8 cellular contexts compared by ENCODE assay signal in the genomic region with DNA sequence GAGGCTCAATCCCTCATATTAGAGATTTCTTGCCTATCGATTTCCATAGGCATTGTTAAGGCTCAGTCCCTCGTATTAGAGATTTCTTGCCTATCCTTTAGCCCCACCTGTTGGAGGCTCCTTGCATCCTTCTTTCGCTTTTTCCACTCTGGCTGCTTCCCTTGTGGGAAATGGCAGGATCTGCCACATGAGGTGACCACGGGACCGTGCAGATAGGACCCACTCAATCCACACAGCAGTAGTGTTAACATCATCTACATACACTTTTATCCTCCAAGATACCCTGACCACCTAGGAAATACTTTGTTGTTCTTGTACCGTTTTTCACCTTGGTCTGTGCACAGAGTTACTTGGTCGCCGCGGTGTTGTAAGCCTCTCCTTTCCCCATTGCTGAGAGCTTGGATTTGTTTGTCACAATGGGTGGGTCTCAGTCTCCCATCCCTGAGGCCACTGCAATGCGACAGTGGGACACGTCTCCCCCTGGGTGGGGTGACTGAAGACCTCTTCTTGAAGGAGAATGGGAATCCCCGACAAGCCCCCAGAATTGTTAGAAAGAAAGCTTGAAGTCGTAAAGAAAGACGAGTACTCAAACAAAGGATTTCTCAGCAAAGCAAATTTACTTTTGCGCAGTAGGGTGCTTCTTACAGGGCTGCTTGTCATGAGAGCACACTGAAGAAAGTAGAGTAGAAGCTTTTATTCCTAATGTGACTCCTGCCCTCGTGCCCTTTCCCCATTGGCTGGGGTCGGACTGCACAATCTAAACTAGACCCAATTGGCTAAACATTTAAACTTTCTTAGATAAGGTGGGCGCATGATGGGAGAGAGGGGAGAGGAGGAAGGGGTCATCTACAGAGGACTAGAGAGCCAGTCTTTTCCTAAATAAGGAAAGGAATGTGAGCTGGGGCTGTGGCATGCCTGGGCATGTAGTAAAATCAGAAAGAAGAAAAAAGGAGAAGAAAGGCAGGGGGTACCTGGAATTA. TPM values are rescaled to one million over a fixed set of nuclear protein-coding genes. Genes with fewer than 3 reads are reported as not detected.
DNase-seq lines count a peak whose midpoint lies in the region; ATAC-seq, FAIRE-seq and TF ChIP-seq lines count a peak whose summit lies in the region.

No MANE protein-coding gene starts in this region.

- CTCF ChIA-PET in activated naive CD4-positive, alpha-beta T cell treated with anti-CD3 and anti-CD28 coated beads, Interleukin-2, amount 10 ng/mL, durations not matched to agents 7 days and 5 days (lab: Charles Lee), result interaction anchor here (0.5 to 1.2 kb wide), 6 partner anchors 8 to 230 kb away, joined by 3 to 4 read pairs (median 3); no protein-coding TSS in a partner anchor
- CTCF ChIA-PET in Panc1 (lab: Charles Lee), result no interaction called here

- no peaks in the 10 kb centered on the region for H3K4me1 ChIP-seq in Panc1 (ENCODE audit: control insufficient read depth, insufficient read depth, low read length)

- no peaks in the 10 kb centered on the region for H3K9me3 Mint-ChIP-seq in activated naive CD4-positive, alpha-beta T cell treated with anti-CD3 and anti-CD28 coated beads, Interleukin-2, amount 10 ng/mL, durations not matched to agents 7 days and 5 days
- H3K9me3 Mint-ChIP-seq in activated naive CD4-positive, alpha-beta T cell treated with anti-CD3 and anti-CD28 coated beads, Interleukin-2, amount 50 U/mL, for 72 hours, result no peaks in the 10 kb centered on the region

- H3K4me3 ChIP-seq in Panc1 (ENCODE audit: low read depth in 2 of 2, low read length in 2 of 2) (no peak overlapping the region), fibroblast of the aortic adventitia (ENCODE audit: low read depth, low read length) (peak overlapping the region; percentile 36)

- intact Hi-C loops in Panc1 (cut with micrococcal nuclease; ENCODE audit: unreplicated experiment), result loop anchor here (10.0 kb wide), 1 partner anchor 231 kb away; no protein-coding TSS in a partner anchor

- no peaks in the 10 kb centered on the region for H3K27me3 Mint-ChIP-seq in activated naive CD4-positive, alpha-beta T cell treated with anti-CD3 and anti-CD28 coated beads, Interleukin-2, amount 10 ng/mL, durations not matched to agents 7 days and 5 days

- no peak overlapping the region for H3K27ac Mint-ChIP-seq in activated naive CD4-positive, alpha-beta T cell treated with anti-CD3 and anti-CD28 coated beads, Interleukin-2, amount 10 ng/mL, durations not matched to agents 7 days and 5 days
- H3K27ac Mint-ChIP-seq in activated naive CD4-positive, alpha-beta T cell treated with anti-CD3 and anti-CD28 coated beads, Interleukin-2, amount 50 U/mL, for 72 hours, result peak overlapping the region in 1 of 2 donors; percentile 40

- TF ChIP-seq CTCF in Panc1 (IDR thresholded peaks at IDR 0.05), result peak; percentile 60
- peak; percentile 82 for TF ChIP-seq CTCF in fibroblast of the aortic adventitia (IDR thresholded peaks at IDR 0.05; ENCODE audit: insufficient read depth, low read length)

- ATAC-seq in activated naive CD4-positive, alpha-beta T cell treated with anti-CD3 and anti-CD28 coated beads, Interleukin-2, amount 50 U/mL, for 72 hours, result no peak
- ATAC-seq in Panc1 (peak; percentile 60; the same call in 1 of the 2 replicates), HG03342 (IDR thresholded peaks at IDR 0.05; ENCODE audit: unreplicated experiment) (no peak), GM21526 (IDR thresholded peaks at IDR 0.05; ENCODE audit: low FRiP score, unreplicated experiment) (no peak)

- H3K36me3 Mint-ChIP-seq in activated naive CD4-positive, alpha-beta T cell treated with anti-CD3 and anti-CD28 coated beads, Interleukin-2, amount 10 ng/mL, durations not matched to agents 7 days and 5 days, result no peaks in the 10 kb centered on the region
- H3K36me3 Mint-ChIP-seq in activated naive CD4-positive, alpha-beta T cell treated with anti-CD3 and anti-CD28 coated beads, Interleukin-2, amount 50 U/mL, for 72 hours, result no peaks in the 10 kb centered on the region

- in situ Hi-C loops in Panc1 (cut with HindIII; ENCODE audit: low pct_unique_long_range_greater_than_20kb, low sequenced_read_pairs), result no loop called here

- no peaks in the 10 kb centered on the region for H3K9me3 ChIP-seq in Panc1 (ENCODE audit: control insufficient read depth, insufficient read depth, low read depth, low read length)

- H3K4me1 Mint-ChIP-seq in activated naive CD4-positive, alpha-beta T cell treated with anti-CD3 and anti-CD28 coated beads, Interleukin-2, amount 10 ng/mL, durations not matched to agents 7 days and 5 days, result no peaks in the 10 kb centered on the region

- no peaks in the 10 kb centered on the region for H3K27me3 ChIP-seq in Panc1 (ENCODE audit: control insufficient read depth, insufficient read depth, low read length)

- POLR2A ChIA-PET in Panc1 (lab: Charles Lee), result no interaction called here

- no peaks in the 10 kb centered on the region for H3K36me3 ChIP-seq in Panc1 (ENCODE audit: control insufficient read depth, insufficient read depth, low read length)

- H3K27ac ChIP-seq in Panc1 (ENCODE audit: low read length), result no peak overlapping the region

- no peak overlapping the region for H3K4me3 Mint-ChIP-seq in activated naive CD4-positive, alpha-beta T cell treated with anti-CD3 and anti-CD28 coated beads, Interleukin-2, amount 10 ng/mL, durations not matched to agents 7 days and 5 days

- no TSS peak for BruUV-seq in Panc1 (replicated peaks; lab: Mats Ljungman, UMichigan)

- peak; percentile 28 for DNase-seq in activated naive CD4-positive, alpha-beta T cell treated with anti-CD3 and anti-CD28 coated beads, Interleukin-2, amount 10 ng/mL, durations not matched to agents 7 days and 5 days
- no peak for DNase-seq in activated naive CD4-positive, alpha-beta T cell treated with anti-CD3 and anti-CD28 coated beads, Interleukin-2, amount 50 U/mL, for 72 hours (ENCODE audit: low spot score in 2 of 2)
- no peak for DNase-seq in Panc1 (ENCODE audit: low read depth, low spot score)
- peak; percentile 81 for DNase-seq in fibroblast of the aortic adventitia (ENCODE audit: low read depth)
- peak; percentile 11 for DNase-seq in pulmonary artery endothelial cell (ENCODE audit: low read depth, low spot score)
- no peak for DNase-seq in RCC 7860 (ENCODE audit: low spot score)

- no peak for FAIRE-seq in RCC 7860 (lab: Jason Lieb, UNC)

RNA-seq across cellular contexts. Expression of gene IFT74, which starts 19.8 kb away (rescaled TPM):
- total RNA-seq in activated naive CD4-positive, alpha-beta T cell treated with anti-CD3 and anti-CD28 coated beads, Interleukin-2, amount 50 U/mL, for 72 hours, result 1 to 10 TPM; 8.9 to 9.3 TPM
- total RNA-seq in Panc1 (2021; ENCODE audit: unreplicated experiment), result 6.0 TPM
- polyA plus RNA-seq in Panc1 (2012; ENCODE audit: insufficient read length), result 2.9 TPM
- 19.2 and 21.4 TPM in 2 replicates for total RNA-seq in fibroblast of the aortic adventitia (ENCODE audit: low replicate concordance)
- 7.8 and 8.6 TPM in 2 replicates for total RNA-seq in pulmonary artery endothelial cell

RNA-seq across cellular contexts. Expression of gene PLAA, which starts 29.0 kb away (rescaled TPM):
- 10 to 100 TPM; 31.5 to 52.6 TPM for total RNA-seq in activated naive CD4-positive, alpha-beta T cell treated with anti-CD3 and anti-CD28 coated beads, Interleukin-2, amount 50 U/mL, for 72 hours
- 13.3 TPM for total RNA-seq in Panc1 (2021; ENCODE audit: unreplicated experiment)
- 13.1 TPM for polyA plus RNA-seq in Panc1 (2012; ENCODE audit: insufficient read length)
- 35.2 and 51.0 TPM in 2 replicates for total RNA-seq in fibroblast of the aortic adventitia (ENCODE audit: low replicate concordance)
- 49.6 and 53.3 TPM in 2 replicates for total RNA-seq in pulmonary artery endothelial cell

RNA-seq across cellular contexts. Expression of gene LRRC19, which starts 29.5 kb away (rescaled TPM):
- not detected for total RNA-seq in activated naive CD4-positive, alpha-beta T cell treated with anti-CD3 and anti-CD28 coated beads, Interleukin-2, amount 50 U/mL, for 72 hours
- not detected for total RNA-seq in Panc1 (2021; ENCODE audit: unreplicated experiment)
- not detected for polyA plus RNA-seq in Panc1 (2012; ENCODE audit: insufficient read length)
- not detected in 2 replicates for total RNA-seq in fibroblast of the aortic adventitia (ENCODE audit: low replicate concordance)
- total RNA-seq in pulmonary artery endothelial cell, result not detected in 2 replicates

Comparison
In these comparisons a context has a peak if more than half of its experiments do, and no peak if none do; other contexts are left out.
1. DNase-seq: peak in activated naive CD4-positive, alpha-beta T cell treated with anti-CD3 and anti-CD28 coated beads, Interleukin-2, amount 10 ng/mL, durations not matched to agents 7 days and 5 days (single experiment), fibroblast of the aortic adventitia (single experiment) and pulmonary artery endothelial cell (single experiment); none in activated naive CD4-positive, alpha-beta T cell treated with anti-CD3 and anti-CD28 coated beads, Interleukin-2, amount 50 U/mL, for 72 hours (0 of 2), Panc1 (single experiment) and RCC 7860 (single experiment).